8 cellular contexts compared by ENCODE assay signal in genomic region chr10:35194906-35195305, GRCh38.
DNase-seq lines count a peak whose midpoint lies in the region; ATAC-seq, FAIRE-seq and TF ChIP-seq lines count a peak whose summit lies in the region.

No MANE protein-coding gene starts in this region.

- peaks cover 4% of the 10 kb centered on the region for H3K36me3 Mint-ChIP-seq in natural killer cell treated with Interleukin-12 subunit alpha and Interleukin-12 subunit beta and Interleukin-15 and Interleukin-18, amount 100 ng/mL, for 72 hours

- peak overlapping the region; percentile 87 for H3K4me3 Mint-ChIP-seq in natural killer cell treated with Interleukin-12 subunit alpha and Interleukin-12 subunit beta and Interleukin-15 and Interleukin-18, amount 100 ng/mL, for 72 hours

- in situ Hi-C loops in SK-MEL-5 (cut with HindIII; ENCODE audit: low pct_unique_long_range_greater_than_20kb, low sequenced_read_pairs): no loop called here

- peak overlapping the region; percentile 98 to 100 for H3K27ac Mint-ChIP-seq in natural killer cell treated with Interleukin-12 subunit alpha and Interleukin-12 subunit beta and Interleukin-15 and Interleukin-18, amount 100 ng/mL, for 72 hours

- FAIRE-seq in GM12892 (lab: Jason Lieb, UNC) (no peak), frontal cortex (lab: Jason Lieb, UNC) (no peak)

- TF ChIP-seq POLR2A in GM12892 (IDR thresholded peaks at IDR 0.05; ENCODE audit: low read depth, low read length): no peak

- H3K27ac ChIP-seq in cingulate gyrus (ENCODE audit: low read depth, low read length): peak overlapping the region; percentile 95

- H3K9me3 Mint-ChIP-seq in natural killer cell treated with Interleukin-12 subunit alpha and Interleukin-12 subunit beta and Interleukin-15 and Interleukin-18, amount 100 ng/mL, for 72 hours: peaks cover 3% of the 10 kb centered on the region

- ATAC-seq in natural killer cell treated with Interleukin-12 subunit alpha and Interleukin-12 subunit beta and Interleukin-15 and Interleukin-18, amount 100 ng/mL, for 72 hours: peak; percentile 34 to 53
- ATAC-seq in HG03175 (IDR thresholded peaks at IDR 0.05; ENCODE audit: unreplicated experiment): no peak

- H3K27me3 Mint-ChIP-seq in natural killer cell treated with Interleukin-12 subunit alpha and Interleukin-12 subunit beta and Interleukin-15 and Interleukin-18, amount 100 ng/mL, for 72 hours: no peaks in the 10 kb centered on the region

- DNase-seq in DMS153 (lab: John Stamatoyannopoulos, UW) (peak; percentile 3), DMS153 treated with DMSO at 0.1 percent for 48 hours (lab: John Stamatoyannopoulos, UW; ENCODE audit: unreplicated experiment) (no peak), SK-MEL-5 (ENCODE audit: low read depth, low spot score) (peak; percentile 79), GM12892 (ENCODE audit: insufficient read length) (no peak), frontal cortex (ENCODE audit: low spot score in 2 of 2) (no peak)
- no peak for DNase-seq in natural killer cell treated with Interleukin-12 subunit alpha and Interleukin-12 subunit beta and Interleukin-15 and Interleukin-18, amount 100 ng/mL, for 72 hours (ENCODE audit: low spot score)

- H3K4me1 Mint-ChIP-seq in natural killer cell treated with Interleukin-12 subunit alpha and Interleukin-12 subunit beta and Interleukin-15 and Interleukin-18, amount 100 ng/mL, for 72 hours (ENCODE audit: low read depth in 2 of 2): peaks cover 33 to 37% of the 10 kb centered on the region in 2 donors

Comparison
In these comparisons a context has a peak if more than half of its experiments do, and no peak if none do; other contexts are left out.
1. DNase-seq: peak in DMS153 (single experiment) and SK-MEL-5 (single experiment); none in DMS153 treated with DMSO at 0.1 percent for 48 hours (single experiment), natural killer cell treated with Interleukin-12 subunit alpha and Interleukin-12 subunit beta and Interleukin-15 and Interleukin-18, amount 100 ng/mL, for 72 hours (single experiment), GM12892 (single experiment) and frontal cortex (0 of 2).